1 cellular context compared by ENCODE assay signal in genomic region chr5:30337084-30337573, GRCh38.
TF ChIP-seq lines count a peak whose summit lies in the region.

No MANE protein-coding gene starts in this region.

TF ChIP-seq in K562, 482 proteins besides CTCF, POLR2A, EP300 and RAD21 (continued from another document):
- no peak for TF ChIP-seq ATF6 (CRISPR knock-in tag; IDR thresholded peaks at IDR 0.05)
